In the genomic region with DNA sequence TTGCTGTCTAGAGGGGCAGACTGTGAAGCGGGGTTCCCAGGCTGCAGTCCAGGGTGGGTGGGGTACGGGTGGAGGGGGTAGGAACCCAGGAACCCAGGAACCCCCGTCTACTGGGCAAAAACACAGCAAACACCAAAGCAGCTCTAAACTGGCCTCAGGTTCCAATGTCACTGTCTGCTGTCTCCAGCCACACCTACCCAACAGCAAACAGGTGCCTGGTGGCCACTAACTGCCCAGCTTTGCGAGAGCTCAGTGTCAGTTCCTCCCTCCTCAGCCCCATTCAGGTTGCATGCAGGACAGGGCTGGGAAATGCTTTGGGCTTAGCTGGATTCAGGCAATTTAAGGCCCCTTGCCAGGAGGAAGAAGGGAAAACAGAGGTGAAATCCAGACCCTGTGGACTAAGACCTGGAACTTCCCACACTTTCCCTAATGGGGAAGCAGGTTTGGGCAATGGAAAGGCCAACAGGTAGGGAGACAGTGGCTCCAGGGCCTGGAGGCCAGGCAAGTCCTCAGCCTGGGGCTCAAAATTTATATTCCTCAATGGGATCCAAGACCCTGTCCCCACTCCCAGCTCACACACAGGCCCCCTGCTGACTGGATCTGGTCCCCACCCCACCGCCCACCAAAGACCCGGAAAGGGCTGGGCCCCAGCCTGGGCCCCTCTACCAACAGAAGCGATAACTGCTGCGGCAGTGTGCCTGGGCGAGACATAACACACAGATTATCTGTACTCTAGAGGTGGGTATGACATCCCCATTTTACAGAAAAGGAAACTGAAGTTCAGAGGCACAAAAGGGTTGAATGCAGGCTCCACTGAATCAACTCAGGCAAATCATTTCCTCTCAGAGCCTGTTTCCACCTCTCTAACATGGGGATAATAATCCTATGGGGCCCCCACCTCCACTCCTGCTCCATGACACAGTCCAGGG, we compare ENCODE assay signal across 1 cellular context.
TF ChIP-seq lines count a peak whose summit lies in the region.

No MANE protein-coding gene starts in this region.

TF ChIP-seq in neural cell, 6 proteins besides CTCF, POLR2A, EP300 and RAD21 (continued from another document):
- no peak for TF ChIP-seq REST (IDR thresholded peaks at IDR 0.05; ENCODE audit: borderline replicate concordance)
